In the genomic region with DNA sequence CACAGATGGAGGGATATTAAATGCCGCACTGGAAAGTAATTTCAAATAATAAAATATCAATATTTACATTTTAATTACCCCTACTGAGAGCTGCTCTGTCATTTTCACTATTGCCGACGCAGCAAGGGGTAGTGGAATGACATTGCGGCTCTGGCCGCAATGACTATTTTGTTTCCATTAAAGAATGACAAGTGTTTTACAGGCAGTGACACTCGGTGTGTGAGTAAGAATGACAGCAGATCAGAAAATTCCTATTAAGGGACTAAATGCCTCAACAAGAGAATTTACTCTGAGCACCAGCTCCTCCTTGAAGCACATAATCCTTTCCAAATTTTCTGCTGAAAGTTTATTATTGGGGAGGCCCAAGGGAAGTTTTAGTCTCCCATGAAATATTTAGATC, we compare ENCODE assay signal across 13 cellular contexts.
A peak's percentile ranks its signal among the peaks of the same experiment; 100 is the strongest.
DNase-seq lines count a peak whose midpoint lies in the region; ATAC-seq and TF ChIP-seq lines count a peak whose summit lies in the region.
"Had no signal": no experiment of that assay in that cellular context is flagged by ENCODE, and none has a peak within 500 bp of the region (broad histone marks: within the 10 kb centered on the region; RNA-seq: fewer than 3 reads in every experiment).

No MANE protein-coding gene starts in this region.

- peak overlapping the region; percentile 91 for H3K4me2 ChIP-seq in skeletal muscle satellite cell (ENCODE audit: low read length)

- no peaks in the 10 kb centered on the region for H3K27me3 ChIP-seq in skeletal muscle satellite cell (ENCODE audit: control insufficient read depth, insufficient read depth, low read length)

- ATAC-seq in mucosa of descending colon = no peak

- H3K27me3 Mint-ChIP-seq in immature natural killer cell (ENCODE audit: low read depth in 3 of 3) = no peaks in the 10 kb centered on the region
- H3K27me3 Mint-ChIP-seq: B cell; CD4-positive, alpha-beta T cell had no signal

- H3K9me3 ChIP-seq in skeletal muscle satellite cell (replicated peaks; ENCODE audit: low read length) (no peaks in the 10 kb centered on the region), mucosa of descending colon (no peaks in the 10 kb centered on the region)
- H3K9me3 ChIP-seq: HAP-1 had no signal

- DNase-seq in NCI-H1105 treated with DMSO at 0.1 percent for 48 hours (lab: John Stamatoyannopoulos, UW) (peak; percentile 83), NCI-H1105 (lab: John Stamatoyannopoulos, UW) (no peak), NCI-H2081 (lab: John Stamatoyannopoulos, UW) (peak; percentile 54 to 80), astrocyte of the hippocampus (ENCODE audit: low read depth, low spot score) (peak; percentile 8), mucosa of descending colon (no peak), immature natural killer cell (no peak), nucleus accumbens (lab: John Stamatoyannopoulos, UW) (no peak)
- DNase-seq: CD4-positive, alpha-beta T cell; NCI-H1048; SHP77 had no signal

- H3K36me3 ChIP-seq in skeletal muscle satellite cell (ENCODE audit: insufficient read depth, low read length) = no peaks in the 10 kb centered on the region
- no peaks in the 10 kb centered on the region for H3K36me3 ChIP-seq in mucosa of descending colon (ENCODE audit: low read depth)
- H3K36me3 ChIP-seq: HAP-1 had no signal

- intact Hi-C loops in mucosa of descending colon (cut with DNase I, micrococcal nuclease) = no loop called here

- H3K9ac ChIP-seq in skeletal muscle satellite cell (ENCODE audit: low read depth, low read length) = no peak overlapping the region

- H3K4me1 Mint-ChIP-seq in immature natural killer cell = peaks cover 0 to 9% of the 10 kb centered on the region in 2 donors

- H3K4me3 ChIP-seq in skeletal muscle satellite cell (ENCODE audit: low read length) (peak overlapping the region; percentile 71), mucosa of descending colon (no peak overlapping the region)
- H3K4me3 ChIP-seq: HAP-1 had no signal

- H3K36me3 Mint-ChIP-seq in immature natural killer cell = no peaks in the 10 kb centered on the region

- no peak overlapping the region for H3K27ac Mint-ChIP-seq in immature natural killer cell
- H3K27ac Mint-ChIP-seq: B cell; CD4-positive, alpha-beta T cell had no signal

- no peak for TF ChIP-seq CTCF in mucosa of descending colon (IDR thresholded peaks at IDR 0.05)

- peaks cover 4% of the 10 kb centered on the region for H3K4me1 ChIP-seq in skeletal muscle satellite cell (ENCODE audit: control insufficient read depth, insufficient read depth, low read length)
- H3K4me1 ChIP-seq in mucosa of descending colon (ENCODE audit: low read depth) = no peaks in the 10 kb centered on the region
- H3K4me1 ChIP-seq: HAP-1 had no signal

- no peak overlapping the region for H3K4me3 Mint-ChIP-seq in immature natural killer cell
- H3K4me3 Mint-ChIP-seq: CD4-positive, alpha-beta T cell had no signal

- peaks cover 2 to 39% (median 16%) of the 10 kb centered on the region in 6 donors for H3K9me3 Mint-ChIP-seq in immature natural killer cell

Comparison
In these comparisons a context has a peak if more than half of its experiments do, and no peak if none do; other contexts are left out.
1. DNase-seq: peak in NCI-H1105 treated with DMSO at 0.1 percent for 48 hours (single experiment), NCI-H2081 (2 of 2) and astrocyte of the hippocampus (single experiment); none in NCI-H1105 (single experiment), mucosa of descending colon (0 of 3), immature natural killer cell (0 of 3) and nucleus accumbens (0 of 56).